In genomic region chr13:37752156-37752555, GRCh38 we compare ENCODE assay signal across 19 cellular contexts.
"Had no signal": no experiment of that assay in that cellular context is flagged by ENCODE, and none has a peak within 500 bp of the region (broad histone marks: within the 10 kb centered on the region; RNA-seq: fewer than 3 reads in every experiment).

No MANE protein-coding gene starts in this region.

- H3K4me3 ChIP-seq: hepatocyte, mucosa of descending colon, tibial artery had no signal

- DNase-seq: activated CD4-positive, alpha-beta memory T cell treated with anti-CD3 and anti-CD28 coated beads for 36 hours; activated CD4-positive, alpha-beta T cell treated with anti-CD3 and anti-CD28 coated beads for 48 hours; activated effector memory CD4-positive, alpha-beta T cell treated with Interleukin-2 at 50 U/mL for 16 hours; activated naive CD4-positive, alpha-beta T cell treated with anti-CD3 and anti-CD28 coated beads, Interleukin-2, amount 10 ng/mL, durations not matched to agents 7 days and 5 days; activated T-cell treated with anti-CD3 and anti-CD28 coated beads, Interleukin-2, amount 50 U/mL, for 72 hours; dermis blood vessel endothelial cell; effector CD8-positive, alpha-beta T cell; erythroblast; foreskin melanocyte; left cardiac atrium; mesenchymal stem cell; mucosa of descending colon; naive B cell; stimulated activated CD4-positive, alpha-beta T cell treated with anti-CD3 and anti-CD28 coated beads, Interleukin-12 subunit alpha, Interleukin-12 subunit beta, amount 100 ng/mL, for 4 hours; stimulated activated CD4-positive, alpha-beta T cell treated with anti-CD3 and anti-CD28 coated beads, Interleukin-4, amount 100 ng/mL, for 4 hours; stimulated activated naive CD8-positive, alpha-beta T cell treated with anti-CD3 and anti-CD28 coated beads, Interleukin-15, Interleukin-2, amounts not matched to agents 100 U/mL and 50 U/mL, for 24 hours; SW 1271; tibial artery had no signal

- ATAC-seq: activated T-cell treated with anti-CD3 and anti-CD28 coated beads, Interleukin-2, amount 50 U/mL, for 72 hours; left cardiac atrium; mucosa of descending colon; stimulated activated naive CD8-positive, alpha-beta T cell treated with anti-CD3 and anti-CD28 coated beads, Interleukin-15, Interleukin-2, amounts not matched to agents 100 U/mL and 50 U/mL, for 24 hours had no signal
